24 cellular contexts compared by ENCODE assay signal in the genomic region with DNA sequence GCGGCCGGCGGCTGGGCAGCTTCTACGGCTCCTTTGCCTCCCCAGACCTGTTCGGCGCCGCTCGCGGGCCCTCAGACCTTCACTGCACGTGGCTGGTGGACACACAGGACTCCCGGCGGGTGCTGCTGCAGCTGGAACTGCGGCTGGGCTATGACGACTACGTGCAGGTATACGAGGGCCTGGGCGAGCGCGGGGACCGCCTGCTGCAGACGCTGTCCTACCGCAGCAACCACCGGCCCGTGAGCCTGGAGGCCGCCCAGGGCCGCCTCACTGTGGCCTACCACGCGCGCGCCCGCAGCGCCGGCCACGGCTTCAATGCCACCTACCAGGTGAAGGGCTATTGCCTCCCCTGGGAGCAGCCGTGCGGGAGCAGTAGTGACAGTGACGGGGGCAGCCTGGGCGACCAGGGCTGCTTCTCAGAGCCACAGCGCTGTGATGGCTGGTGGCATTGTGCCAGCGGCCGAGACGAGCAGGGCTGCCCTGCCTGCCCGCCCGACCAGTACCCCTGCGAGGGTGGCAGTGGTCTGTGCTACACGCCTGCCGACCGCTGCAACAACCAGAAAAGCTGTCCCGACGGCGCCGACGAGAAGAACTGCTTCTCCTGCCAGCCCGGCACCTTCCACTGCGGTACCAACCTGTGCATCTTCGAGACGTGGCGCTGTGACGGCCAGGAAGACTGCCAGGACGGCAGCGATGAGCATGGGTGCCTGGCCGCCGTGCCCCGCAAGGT. TPM values are rescaled to one million over a fixed set of nuclear protein-coding genes. Genes with fewer than 3 reads are reported as not detected.
DNase-seq lines count a peak whose midpoint lies in the region; ATAC-seq, FAIRE-seq and TF ChIP-seq lines count a peak whose summit lies in the region.
"Had no signal": no experiment of that assay in that cellular context is flagged by ENCODE, and none has a peak within 500 bp of the region (broad histone marks: within the 10 kb centered on the region; RNA-seq: fewer than 3 reads in every experiment).

No MANE protein-coding gene starts in this region.

- WGBS in right cardiac atrium, result 94% methylated on average over 64 of the region's 64 CpGs
- WGBS in K562 (ENCODE audit: insufficient coverage, low coverage, missing lambda C conversion rate), result 21% methylated on average over 37 of the region's 64 CpGs
- WGBS in HepG2 (ENCODE audit: low lambda C conversion rate), result 97% methylated on average over 21 of the region's 64 CpGs

- H3K4me2 ChIP-seq in K562 (ENCODE audit: insufficient read depth, low read length) (no peak overlapping the region), HepG2 (ENCODE audit: low read depth, low read length) (no peak overlapping the region)
- H3K4me2 ChIP-seq: GM23338 had no signal

- H3K9ac ChIP-seq in K562 (ENCODE audit: insufficient read depth in 1 of 2, low read depth in 2 of 2, low read length in 2 of 2) (no peak overlapping the region), HepG2 (ENCODE audit: insufficient read depth, low read depth, low read length) (no peak overlapping the region)

- H3K79me2 ChIP-seq in K562 (ENCODE audit: control insufficient read depth, insufficient read depth, low read length) (no peaks in the 10 kb centered on the region), HepG2 (ENCODE audit: insufficient read depth, low read length) (peaks cover under 1% of the 10 kb centered on the region)

- TF ChIP-seq EP300 in K562 (IDR thresholded peaks at IDR 0.05; ENCODE audit: low read length), result no peak
- TF ChIP-seq EP300 in HepG2 (IDR thresholded peaks at IDR 0.05; ENCODE audit: low read depth in 2 of 2, low read length in 2 of 2), result no peak
- TF ChIP-seq EP300 in HepG2 (CRISPR knock-in tag; IDR thresholded peaks at IDR 0.05; ENCODE audit: borderline replicate concordance), result no peak

- TF ChIP-seq CTCF in K562 (IDR thresholded peaks at IDR 0.05 in 2 of 3, conservative IDR thresholded peaks at IDR 0.05 in 1 of 3; ENCODE audit: insufficient read depth in 2 of 3, low read depth in 1 of 3, low read length in 3 of 3) (no peak), HepG2 (CRISPR knock-in tag; IDR thresholded peaks at IDR 0.05) (no peak)

- no peaks in the 10 kb centered on the region for H3K9me1 ChIP-seq in K562 (ENCODE audit: control insufficient read depth, insufficient read depth, low read length)

- H3K27me3 ChIP-seq in right cardiac atrium (ENCODE audit: control insufficient read depth, insufficient read depth) (no peaks in the 10 kb centered on the region), K562 (ENCODE audit: control insufficient read depth in 2 of 2, insufficient read depth in 2 of 2, low read length in 2 of 2) (peaks cover 9 to 90% of the 10 kb centered on the region in 2 experiments; a peak in 4 of 5 replicates), HepG2 (ENCODE audit: control insufficient read depth in 1 of 2, insufficient read depth in 2 of 2, low read length in 2 of 2) (no peaks in the 10 kb centered on the region)
- H3K27me3 ChIP-seq: BE2C had no signal

- FAIRE-seq in K562 (lab: Jason Lieb, UNC) (no peak), HepG2 (lab: Jason Lieb, UNC) (no peak)
- FAIRE-seq: A204.1, D721Med, GM12892, GM18507 had no signal

- TF ChIP-seq POLR2A in K562 (conservative IDR thresholded peaks at IDR 0.05) (no peak), HepG2 (IDR thresholded peaks at IDR 0.05; ENCODE audit: insufficient read depth in 1 of 2, low read depth in 2 of 2, low read length in 2 of 2) (no peak)

- ATAC-seq in right cardiac atrium, result no peak
- no peak; the same call in 2 of the 3 replicates for ATAC-seq in K562
- ATAC-seq in HepG2, result no peak
- no peak for ATAC-seq in HG02852 (IDR thresholded peaks at IDR 0.05; ENCODE audit: unreplicated experiment)

- BruUV-seq in K562 (replicated peaks; lab: Mats Ljungman, UMichigan), result no TSS peak
- no TSS peak for BruUV-seq in HepG2 (replicated peaks; lab: Mats Ljungman, UMichigan)

- intact Hi-C loops in right cardiac atrium (cut with DNase I), result no loop called here
- intact Hi-C loops in cardiac septum (cut with DNase I), result no loop called here
- intact Hi-C loops in K562 (cut with micrococcal nuclease), result no loop called here
- intact Hi-C loops in HepG2 (cut with micrococcal nuclease; ENCODE audit: unreplicated experiment), result no loop called here

- CTCF ChIA-PET in K562 (lab: Yijun Ruan, JAX; ENCODE audit: low intra/inter-chr PET ratio) (no interaction called here), HepG2 (lab: Yijun Ruan, JAX; ENCODE audit: low intra/inter-chr PET ratio, low total read pairs) (no interaction called here)

- H3K9me3 ChIP-seq in right cardiac atrium (ENCODE audit: control insufficient read depth, low read length) (no peaks in the 10 kb centered on the region), K562 (replicated peaks; ENCODE audit: control insufficient read depth, insufficient read depth, low read depth, low read length) (no peaks in the 10 kb centered on the region), HepG2 (ENCODE audit: low read length) (no peaks in the 10 kb centered on the region)
- H3K9me3 ChIP-seq: BE2C, Caco-2 had no signal

- in situ Hi-C loops in K562 (cut with MboI) (no loop called here), HepG2 (cut with HindIII; ENCODE audit: extremely low pct_ligation_motif_present, low pct_unique_long_range_greater_than_20kb) (no loop called here)

- H4K20me1 ChIP-seq in K562 (replicated peaks; ENCODE audit: control insufficient read depth, insufficient read depth, low read length), result peaks cover 12% of the 10 kb centered on the region; the same call in 1 of the 2 replicates
- H4K20me1 ChIP-seq in HepG2 (ENCODE audit: insufficient read depth, low read length), result no peaks in the 10 kb centered on the region

- no peak overlapping the region for H3K4me3 ChIP-seq in right cardiac atrium (ENCODE audit: low read length)
- no peak overlapping the region for H3K4me3 ChIP-seq in K562
- H3K4me3 ChIP-seq in HepG2 (replicated peaks in 1 of 3; ENCODE audit: insufficient read depth in 1 of 3, low read depth in 2 of 3, low read length in 3 of 3), result no peak overlapping the region
- H3K4me3 ChIP-seq: GM23338 had no signal

- H3K27ac ChIP-seq in right cardiac atrium (ENCODE audit: low read length), result no peak overlapping the region
- no peak overlapping the region for H3K27ac ChIP-seq in K562 (ENCODE audit: extremely low read depth, low read depth, low read length)
- H3K27ac ChIP-seq in HepG2 (ENCODE audit: extremely low read length, insufficient read depth, low read length), result no peak overlapping the region

- TF ChIP-seq RAD21 in K562 (CRISPR knock-in tag; conservative IDR thresholded peaks at IDR 0.05 in 1 of 2, IDR thresholded peaks at IDR 0.05 in 1 of 2) (no peak), HepG2 (CRISPR knock-in tag; IDR thresholded peaks at IDR 0.05) (no peak)

- H3K4me1 ChIP-seq in right cardiac atrium (ENCODE audit: control insufficient read depth, insufficient read depth, low read length) (no peaks in the 10 kb centered on the region), K562 (replicated peaks in 1 of 2; ENCODE audit: control insufficient read depth in 2 of 2, insufficient read depth in 2 of 2, low read length in 2 of 2) (peaks cover 0 to 37% of the 10 kb centered on the region in 2 experiments; a peak in 2 of 5 replicates), HepG2 (ENCODE audit: insufficient read depth, low read length) (no peaks in the 10 kb centered on the region)
- H3K4me1 ChIP-seq: BE2C, Caco-2 had no signal

- DNase-seq in right cardiac atrium (peak in 2 of 3 donors; percentile 42 to 54), cardiac septum (ENCODE audit: low spot score) (no peak), K562 (ENCODE audit: extremely low read depth in 1 of 4, low spot score in 3 of 4) (no peak), HepG2 (ENCODE audit: low spot score) (no peak), CD1c-positive myeloid dendritic cell (ENCODE audit: extremely low spot score) (no peak), NCI-H187 (lab: John Stamatoyannopoulos, UW) (no peak)
- DNase-seq: ACHN; BE2C; C1 segment of cervical spinal cord; Caco-2; CD4-positive, alpha-beta T cell; DMS153; DMS79; GDM1; H9; KBM-7 had no signal

- H2AFZ ChIP-seq in K562 (ENCODE audit: low read depth, low read length) (no peak overlapping the region), HepG2 (ENCODE audit: low read length) (no peak overlapping the region)
- H2AFZ ChIP-seq: GM23338 had no signal

- H3K36me3 ChIP-seq in K562 (ENCODE audit: control insufficient read depth, insufficient read depth, low read length) (no peaks in the 10 kb centered on the region), HepG2 (replicated peaks in 1 of 2; ENCODE audit: control insufficient read depth in 1 of 2, insufficient read depth in 2 of 2, low read length in 2 of 2) (peaks cover 20 to 28% of the 10 kb centered on the region in 2 experiments)

- POLR2A ChIA-PET in K562 (lab: Yijun Ruan, JAX) (no interaction called here), HepG2 (lab: Yijun Ruan, JAX) (no interaction called here)

RNA-seq across cellular contexts. Expression of gene LRP3, which starts 11.6 kb away (rescaled TPM):
- total RNA-seq in right cardiac atrium, result 10 to 100 TPM; 14.4 to 20.7 (median 14.8) TPM
- 13.2 TPM for polyA plus RNA-seq in right cardiac atrium
- total RNA-seq in cardiac septum, result 22.4 TPM
- not detected in 2 replicates for total RNA-seq in K562 (2011; cell fraction: chromatin; rRNA removed; ENCODE audit: low replicate concordance)
- not detected in 2 replicates for total RNA-seq in K562 (2011; cell fraction: nucleolus; rRNA removed)
- not detected in 2 replicates for total RNA-seq in K562 (2011; cell fraction: nucleoplasm; rRNA removed)
- total RNA-seq in K562 (2014; rRNA removed), result not detected in 2 replicates
- total RNA-seq in K562 (2014; rRNA removed; fragmentation: Illumina TruSeq; extraction: Trizol), result not detected in 2 replicates
- total RNA-seq in K562 (2015; rRNA removed; fragmentation: Illumina TruSeq; extraction: Trizol), result not detected in 2 replicates
- 0.04 and 0.29 TPM in 2 replicates for total RNA-seq in K562 (2021)
- polyA plus RNA-seq in K562 (2011; rRNA removed), result not detected in 2 replicates
- polyA plus RNA-seq in K562 (2011; cell fraction: cytosol; rRNA removed), result not detected in 2 replicates
- polyA plus RNA-seq in K562 (2011; cell fraction: nucleus; rRNA removed), result not detected in 2 replicates
- not detected in 2 replicates for polyA plus RNA-seq in K562 (2012)
- polyA plus RNA-seq in K562 (2014; fragmentation: Illumina TruSeq; extraction: Trizol), result not detected in 2 replicates
- polyA plus RNA-seq in K562 (2014; fragmentation: Nextera tagmentation; extraction: Ambion mirVana), result not detected
- not detected in 2 replicates for polyA plus RNA-seq in K562 (2014; rRNA removed)
- polyA minus RNA-seq in K562 (2011; rRNA and poly(A)+ RNA removed), result not detected in 2 replicates
- not detected in 2 replicates for polyA minus RNA-seq in K562 (2011; cell fraction: cytosol; rRNA and poly(A)+ RNA removed)
- not detected in 2 replicates for polyA minus RNA-seq in K562 (2011; cell fraction: nucleus; rRNA and poly(A)+ RNA removed)
- 45.1 and 51.6 TPM in 2 replicates for total RNA-seq in HepG2 (2016; rRNA removed; fragmentation: Illumina TruSeq; extraction: Trizol)
- 34.5 and 35.4 TPM in 2 replicates for total RNA-seq in HepG2 (2016; cell fraction: cytosol; rRNA removed; fragmentation: Illumina TruSeq; extraction: Trizol; ENCODE audit: low read depth)
- total RNA-seq in HepG2 (2016; cell fraction: insoluble cytoplasmic fraction; rRNA removed; fragmentation: Illumina TruSeq; extraction: Trizol), result 39.3 and 56.4 TPM in 2 replicates
- total RNA-seq in HepG2 (2016; cell fraction: membrane; rRNA removed; fragmentation: Illumina TruSeq; extraction: Trizol), result 85.6 and 91.5 TPM in 2 replicates
- total RNA-seq in HepG2 (2016; cell fraction: nucleus; rRNA removed; fragmentation: Illumina TruSeq; extraction: Trizol), result 24.3 and 30.9 TPM in 2 replicates
- 17.6 and 30.3 TPM in 2 replicates for polyA plus RNA-seq in HepG2 (2011; rRNA removed)
- polyA plus RNA-seq in HepG2 (2011; cell fraction: cytosol; rRNA removed), result 9.6 and 22.4 TPM in 2 replicates
- 49.0 and 59.4 TPM in 2 replicates for polyA plus RNA-seq in HepG2 (2011; cell fraction: nucleus; rRNA removed)
- 12.5 and 18.3 TPM in 2 replicates for polyA plus RNA-seq in HepG2 (2012)
- polyA plus RNA-seq in HepG2 (2016; cell fraction: cytosol; fragmentation: Illumina TruSeq; extraction: Trizol; ENCODE audit: low read depth), result 46.7 and 50.1 TPM in 2 replicates
- 41.6 and 54.2 TPM in 2 replicates for polyA plus RNA-seq in HepG2 (2016; cell fraction: insoluble cytoplasmic fraction; fragmentation: Illumina TruSeq; extraction: Trizol; ENCODE audit: low read depth)
- 92.1 and 104 TPM in 2 replicates for polyA plus RNA-seq in HepG2 (2016; cell fraction: membrane; fragmentation: Illumina TruSeq; extraction: Trizol; ENCODE audit: low read depth)
- polyA plus RNA-seq in HepG2 (2016; cell fraction: nucleus; fragmentation: Illumina TruSeq; extraction: Trizol; ENCODE audit: insufficient read depth, low read depth), result 70.1 and 70.6 TPM in 2 replicates
- 11.9 and 50.0 TPM in 2 replicates for polyA minus RNA-seq in HepG2 (2011; rRNA and poly(A)+ RNA removed; ENCODE audit: low replicate concordance)
- polyA minus RNA-seq in HepG2 (2011; cell fraction: cytosol; rRNA and poly(A)+ RNA removed), result 9.7 and 13.5 TPM in 2 replicates
- 10.3 TPM in 2 replicates for polyA minus RNA-seq in HepG2 (2011; cell fraction: nucleus; rRNA and poly(A)+ RNA removed)
- total RNA-seq: HT-29 had no signal

RNA-seq across cellular contexts. Expression of gene SLC7A10, which starts 20.0 kb away (rescaled TPM):
- total RNA-seq in right cardiac atrium, result not detected
- 0.70 TPM for polyA plus RNA-seq in right cardiac atrium
- not detected for total RNA-seq in cardiac septum
- not detected in 2 replicates for total RNA-seq in K562 (2011; cell fraction: chromatin; rRNA removed; ENCODE audit: low replicate concordance)
- total RNA-seq in K562 (2011; cell fraction: nucleolus; rRNA removed), result not detected in 2 replicates
- not detected in 2 replicates for total RNA-seq in K562 (2011; cell fraction: nucleoplasm; rRNA removed)
- total RNA-seq in K562 (2014; rRNA removed), result not detected in 2 replicates
- not detected in 2 replicates for total RNA-seq in K562 (2014; rRNA removed; fragmentation: Illumina TruSeq; extraction: Trizol)
- not detected in 2 replicates for total RNA-seq in K562 (2015; rRNA removed; fragmentation: Illumina TruSeq; extraction: Trizol)
- total RNA-seq in K562 (2021), result not detected in 2 replicates
- not detected in 2 replicates for polyA plus RNA-seq in K562 (2011; rRNA removed)
- not detected in 2 replicates for polyA plus RNA-seq in K562 (2011; cell fraction: cytosol; rRNA removed)
- polyA plus RNA-seq in K562 (2011; cell fraction: nucleus; rRNA removed), result not detected in 2 replicates
- polyA plus RNA-seq in K562 (2012), result not detected in 2 replicates
- polyA plus RNA-seq in K562 (2014; fragmentation: Illumina TruSeq; extraction: Trizol), result not detected in 2 replicates
- under 1 TPM in 1 of 2 experiments, not detected in 1; 0.07 TPM for polyA plus RNA-seq in K562 (2014; fragmentation: Nextera tagmentation; extraction: Ambion mirVana)
- not detected in 2 replicates for polyA plus RNA-seq in K562 (2014; rRNA removed)
- polyA minus RNA-seq in K562 (2011; rRNA and poly(A)+ RNA removed), result not detected in 2 replicates
- not detected in 2 replicates for polyA minus RNA-seq in K562 (2011; cell fraction: cytosol; rRNA and poly(A)+ RNA removed)
- not detected in 2 replicates for polyA minus RNA-seq in K562 (2011; cell fraction: nucleus; rRNA and poly(A)+ RNA removed)
- total RNA-seq in HepG2 (2016; rRNA removed; fragmentation: Illumina TruSeq; extraction: Trizol), result 0.41 and 2.2 TPM in 2 replicates
- total RNA-seq in HepG2 (2016; cell fraction: cytosol; rRNA removed; fragmentation: Illumina TruSeq; extraction: Trizol; ENCODE audit: low read depth), result 2.6 and 2.7 TPM in 2 replicates
- total RNA-seq in HepG2 (2016; cell fraction: insoluble cytoplasmic fraction; rRNA removed; fragmentation: Illumina TruSeq; extraction: Trizol), result 0.51 and 1.7 TPM in 2 replicates
- total RNA-seq in HepG2 (2016; cell fraction: membrane; rRNA removed; fragmentation: Illumina TruSeq; extraction: Trizol), result 1.5 and 1.7 TPM in 2 replicates
- 1.7 and 2.4 TPM in 2 replicates for total RNA-seq in HepG2 (2016; cell fraction: nucleus; rRNA removed; fragmentation: Illumina TruSeq; extraction: Trizol)
- polyA plus RNA-seq in HepG2 (2011; rRNA removed), result 1.1 TPM in 2 replicates
- polyA plus RNA-seq in HepG2 (2011; cell fraction: cytosol; rRNA removed), result 0.85 and 1.0 TPM in 2 replicates
- polyA plus RNA-seq in HepG2 (2011; cell fraction: nucleus; rRNA removed), result 4.6 and 6.0 TPM in 2 replicates
- 0.63 and 0.66 TPM in 2 replicates for polyA plus RNA-seq in HepG2 (2012)
- 2.1 and 2.7 TPM in 2 replicates for polyA plus RNA-seq in HepG2 (2016; cell fraction: cytosol; fragmentation: Illumina TruSeq; extraction: Trizol; ENCODE audit: low read depth)
- polyA plus RNA-seq in HepG2 (2016; cell fraction: insoluble cytoplasmic fraction; fragmentation: Illumina TruSeq; extraction: Trizol; ENCODE audit: low read depth), result 1.1 and 1.2 TPM in 2 replicates
- polyA plus RNA-seq in HepG2 (2016; cell fraction: membrane; fragmentation: Illumina TruSeq; extraction: Trizol; ENCODE audit: low read depth), result 2.4 and 2.6 TPM in 2 replicates
- polyA plus RNA-seq in HepG2 (2016; cell fraction: nucleus; fragmentation: Illumina TruSeq; extraction: Trizol; ENCODE audit: insufficient read depth, low read depth), result 5.9 and 6.0 TPM in 2 replicates
- 1.7 TPM in 1 of 2 replicates, not detected in the other for polyA minus RNA-seq in HepG2 (2011; rRNA and poly(A)+ RNA removed; ENCODE audit: low replicate concordance)
- 0.35 and 0.40 TPM in 2 replicates for polyA minus RNA-seq in HepG2 (2011; cell fraction: cytosol; rRNA and poly(A)+ RNA removed)
- polyA minus RNA-seq in HepG2 (2011; cell fraction: nucleus; rRNA and poly(A)+ RNA removed), result 0.62 and 0.64 TPM in 2 replicates
- total RNA-seq: Caco-2; CD4-positive, alpha-beta T cell; Daoy; HT-29 had no signal

Comparison
In these comparisons a context has a peak if more than half of its experiments do, and no peak if none do; other contexts are left out.
1. DNase-seq: peak in right cardiac atrium (2 of 3); none in cardiac septum (single experiment), K562 (0 of 4), HepG2 (single experiment), CD1c-positive myeloid dendritic cell (single experiment) and NCI-H187 (0 of 2).
2. RNA of gene LRP3, which starts 11.6 kb away (total RNA-seq): 24.3 to 91.5 TPM in HepG2, 22.4 TPM in cardiac septum (single experiment) and 14.4 to 20.7 TPM in right cardiac atrium; 0.04 to 0.29 TPM in K562; every median in the first group is over 10 times any median in the second.